ENCODE assay signal across 26 cellular contexts in genomic region chr6:139546117-139546495, GRCh38.
DNase-seq lines count a peak whose midpoint lies in the region; ATAC-seq and TF ChIP-seq lines count a peak whose summit lies in the region.
"Had no signal": no experiment of that assay in that cellular context is flagged by ENCODE, and none has a peak within 500 bp of the region (broad histone marks: within the 10 kb centered on the region; RNA-seq: fewer than 3 reads in every experiment).

No MANE protein-coding gene starts in this region.

- no peaks in the 10 kb centered on the region for H3K36me3 Mint-ChIP-seq in effector memory CD8-positive, alpha-beta T cell (ENCODE audit: insufficient read depth)
- H3K36me3 Mint-ChIP-seq in stimulated activated effector memory CD8-positive, alpha-beta T cell treated with anti-CD3 and anti-CD28 coated beads, Interleukin-12 subunit alpha, Interleukin-12 subunit beta, amount 100 ng/mL, for 72 hours, result no peaks in the 10 kb centered on the region
- H3K36me3 Mint-ChIP-seq: activated CD4-positive, alpha-beta memory T cell treated with anti-CD3 and anti-CD28 coated beads for 36 hours; stimulated activated naive B cell treated with anti-CD40 and anti-IgM and Interleukin-4, amounts not matched to agents 10 μg/mL and 1 μg/mL and 100 μg/mL, for 72 hours; WTC11 had no signal

- intact Hi-C loops in Panc1 (cut with micrococcal nuclease; ENCODE audit: unreplicated experiment), result no loop called here

- H3K79me2 ChIP-seq in parathyroid adenoma, result no peaks in the 10 kb centered on the region

- TF ChIP-seq CTCF in 22Rv1 (IDR thresholded peaks at IDR 0.05) (no peak), Panc1 (IDR thresholded peaks at IDR 0.05) (no peak), parathyroid adenoma (IDR thresholded peaks at IDR 0.05) (no peak), suprapubic skin (IDR thresholded peaks at IDR 0.05) (no peak)

- H3K4me3 Mint-ChIP-seq in effector memory CD8-positive, alpha-beta T cell, result no peak overlapping the region
- H3K4me3 Mint-ChIP-seq in stimulated activated effector memory CD8-positive, alpha-beta T cell treated with anti-CD3 and anti-CD28 coated beads, Interleukin-12 subunit alpha, Interleukin-12 subunit beta, amount 100 ng/mL, for 72 hours, result no peak overlapping the region
- H3K4me3 Mint-ChIP-seq: activated CD4-positive, alpha-beta memory T cell treated with anti-CD3 and anti-CD28 coated beads for 36 hours; IgD-negative memory B cell; naive thymus-derived CD4-positive, alpha-beta T cell; stimulated activated naive B cell treated with anti-CD40 and anti-IgM and Interleukin-4, amounts not matched to agents 10 μg/mL and 1 μg/mL and 100 μg/mL, for 72 hours; WTC11 had no signal

- ATAC-seq in Panc1, result no peak
- ATAC-seq in effector memory CD8-positive, alpha-beta T cell (replicated peaks), result no peak
- no peak for ATAC-seq in stimulated activated effector memory CD8-positive, alpha-beta T cell treated with anti-CD3 and anti-CD28 coated beads, Interleukin-12 subunit alpha, Interleukin-12 subunit beta, amount 100 ng/mL, for 72 hours
- ATAC-seq in GM18909 (IDR thresholded peaks at IDR 0.05; ENCODE audit: poor library complexity, unreplicated experiment), result no peak
- ATAC-seq: naive thymus-derived CD4-positive, alpha-beta T cell; stimulated activated naive B cell treated with anti-CD40 and anti-IgM and Interleukin-4, amounts not matched to agents 10 μg/mL and 1 μg/mL and 100 μg/mL, for 72 hours; WTC11 had no signal

- H3K9me3 Mint-ChIP-seq in effector memory CD8-positive, alpha-beta T cell, result no peaks in the 10 kb centered on the region
- no peaks in the 10 kb centered on the region for H3K9me3 Mint-ChIP-seq in stimulated activated effector memory CD8-positive, alpha-beta T cell treated with anti-CD3 and anti-CD28 coated beads, Interleukin-12 subunit alpha, Interleukin-12 subunit beta, amount 100 ng/mL, for 72 hours
- H3K9me3 Mint-ChIP-seq: activated CD4-positive, alpha-beta memory T cell treated with anti-CD3 and anti-CD28 coated beads for 36 hours; WTC11 had no signal

- no peaks in the 10 kb centered on the region for H3K36me3 ChIP-seq in Panc1 (ENCODE audit: control insufficient read depth, insufficient read depth, low read length)
- no peaks in the 10 kb centered on the region for H3K36me3 ChIP-seq in parathyroid adenoma (ENCODE audit: control insufficient read depth, insufficient read depth, low read length)
- no peaks in the 10 kb centered on the region for H3K36me3 ChIP-seq in suprapubic skin
- H3K36me3 ChIP-seq: BLaER1, tibial nerve had no signal

- WGBS in suprapubic skin, result 90% methylated on average over 2 of the region's 2 CpGs

- H3K4me1 Mint-ChIP-seq in effector memory CD8-positive, alpha-beta T cell (ENCODE audit: low read depth in 2 of 2), result peaks cover 14 to 24% of the 10 kb centered on the region in 2 donors
- peaks cover 29% of the 10 kb centered on the region for H3K4me1 Mint-ChIP-seq in stimulated activated effector memory CD8-positive, alpha-beta T cell treated with anti-CD3 and anti-CD28 coated beads, Interleukin-12 subunit alpha, Interleukin-12 subunit beta, amount 100 ng/mL, for 72 hours
- H3K4me1 Mint-ChIP-seq: stimulated activated naive B cell treated with anti-CD40 and anti-IgM and Interleukin-4, amounts not matched to agents 10 μg/mL and 1 μg/mL and 100 μg/mL, for 72 hours had no signal

- BruUV-seq in Panc1 (replicated peaks; lab: Mats Ljungman, UMichigan), result no TSS peak

- no peaks in the 10 kb centered on the region for H3K27me3 Mint-ChIP-seq in effector memory CD8-positive, alpha-beta T cell
- H3K27me3 Mint-ChIP-seq: activated CD4-positive, alpha-beta memory T cell treated with anti-CD3 and anti-CD28 coated beads for 36 hours; IgD-negative memory B cell; stimulated activated naive B cell treated with anti-CD40 and anti-IgM and Interleukin-4, amounts not matched to agents 10 μg/mL and 1 μg/mL and 100 μg/mL, for 72 hours had no signal

- H3K27me3 ChIP-seq in Panc1 (ENCODE audit: control insufficient read depth, insufficient read depth, low read length) (no peaks in the 10 kb centered on the region), parathyroid adenoma (ENCODE audit: control insufficient read depth, insufficient read depth, low read length) (no peaks in the 10 kb centered on the region), suprapubic skin (no peaks in the 10 kb centered on the region)
- H3K27me3 ChIP-seq: BLaER1, tibial nerve had no signal

- H3K27ac ChIP-seq in 22Rv1 (peak overlapping the region; percentile 64), Panc1 (ENCODE audit: low read length) (peak overlapping the region; percentile 84), parathyroid adenoma (peak overlapping the region; percentile 91), suprapubic skin (no peak overlapping the region)
- H3K27ac ChIP-seq: BLaER1 had no signal

- TF ChIP-seq POLR2A in suprapubic skin (IDR thresholded peaks at IDR 0.05), result no peak

- H2AFZ ChIP-seq in parathyroid adenoma, result peak overlapping the region; percentile 24

- peak overlapping the region; percentile 67 for H3K4me2 ChIP-seq in parathyroid adenoma (ENCODE audit: low read length)
- H3K4me2 ChIP-seq: BLaER1 had no signal

- H3K4me3 ChIP-seq in Panc1 (ENCODE audit: low read depth in 2 of 2, low read length in 2 of 2) (no peak overlapping the region), parathyroid adenoma (ENCODE audit: low read depth, low read length) (peak overlapping the region; percentile 31), suprapubic skin (no peak overlapping the region)
- H3K4me3 ChIP-seq: BLaER1, tibial nerve had no signal

- no peak overlapping the region for H3K9ac ChIP-seq in parathyroid adenoma
- H3K9ac ChIP-seq: BLaER1 had no signal

- DNase-seq in Panc1 (ENCODE audit: low read depth, low spot score) (no peak), suprapubic skin (ENCODE audit: low spot score in 2 of 2) (no peak), GDM1 (lab: John Stamatoyannopoulos, UW) (no peak)
- no peak for DNase-seq in effector memory CD8-positive, alpha-beta T cell
- no peak for DNase-seq in stimulated activated effector memory CD8-positive, alpha-beta T cell treated with anti-CD3 and anti-CD28 coated beads, Interleukin-12 subunit alpha, Interleukin-12 subunit beta, amount 100 ng/mL, for 72 hours (ENCODE audit: low spot score in 2 of 2)
- DNase-seq: activated CD4-positive, alpha-beta memory T cell treated with anti-CD3 and anti-CD28 coated beads for 36 hours; activated gamma-delta T cell; COR-L47; cortex of kidney; left colon; mesendoderm; MM.1S; naive thymus-derived CD4-positive, alpha-beta T cell; NCI-H146; NCI-H2171; NCI-H524 treated with DMSO at 0.1 percent for 48 hours; posterior cingulate gyrus; stimulated activated CD4-positive, alpha-beta T cell treated with anti-CD3 and anti-CD28 coated beads, Interleukin-1b, Interleukin-23, amount 100 ng/mL, for 48 hours; stimulated activated naive B cell treated with anti-CD40 and anti-IgM and Interleukin-4, amounts not matched to agents 10 μg/mL and 1 μg/mL and 100 μg/mL, for 72 hours had no signal

- in situ Hi-C loops in Panc1 (cut with HindIII; ENCODE audit: low pct_unique_long_range_greater_than_20kb, low sequenced_read_pairs), result no loop called here

- H3K4me1 ChIP-seq in Panc1 (ENCODE audit: control insufficient read depth, insufficient read depth, low read length) (peaks cover 33% of the 10 kb centered on the region), parathyroid adenoma (peaks cover 55% of the 10 kb centered on the region), suprapubic skin (peaks cover 27% of the 10 kb centered on the region)
- H3K4me1 ChIP-seq: BLaER1 had no signal

- no peak for TF ChIP-seq EP300 in suprapubic skin (IDR thresholded peaks at IDR 0.05)

- H3K27ac Mint-ChIP-seq in effector memory CD8-positive, alpha-beta T cell, result peak overlapping the region; percentile 2 to 17
- H3K27ac Mint-ChIP-seq in stimulated activated effector memory CD8-positive, alpha-beta T cell treated with anti-CD3 and anti-CD28 coated beads, Interleukin-12 subunit alpha, Interleukin-12 subunit beta, amount 100 ng/mL, for 72 hours, result no peak overlapping the region
- H3K27ac Mint-ChIP-seq: activated CD4-positive, alpha-beta memory T cell treated with anti-CD3 and anti-CD28 coated beads for 36 hours; IgD-negative memory B cell; naive thymus-derived CD4-positive, alpha-beta T cell; stimulated activated naive B cell treated with anti-CD40 and anti-IgM and Interleukin-4, amounts not matched to agents 10 μg/mL and 1 μg/mL and 100 μg/mL, for 72 hours; WTC11 had no signal

- CTCF ChIA-PET in Panc1 (lab: Charles Lee), result no interaction called here

- POLR2A ChIA-PET in Panc1 (lab: Charles Lee), result interaction anchor here (0.6 kb wide), 1 partner anchor 176 kb away, joined by 4 read pairs; no protein-coding TSS in a partner anchor

- H3K9me3 ChIP-seq in Panc1 (ENCODE audit: control insufficient read depth, insufficient read depth, low read depth, low read length), result no peaks in the 10 kb centered on the region
- no peaks in the 10 kb centered on the region for H3K9me3 ChIP-seq in parathyroid adenoma (ENCODE audit: control insufficient read depth, low read length)
- no peaks in the 10 kb centered on the region for H3K9me3 ChIP-seq in suprapubic skin
- H3K9me3 ChIP-seq: BLaER1, tibial nerve had no signal
